17 cellular contexts compared by ENCODE assay signal in the genomic region with DNA sequence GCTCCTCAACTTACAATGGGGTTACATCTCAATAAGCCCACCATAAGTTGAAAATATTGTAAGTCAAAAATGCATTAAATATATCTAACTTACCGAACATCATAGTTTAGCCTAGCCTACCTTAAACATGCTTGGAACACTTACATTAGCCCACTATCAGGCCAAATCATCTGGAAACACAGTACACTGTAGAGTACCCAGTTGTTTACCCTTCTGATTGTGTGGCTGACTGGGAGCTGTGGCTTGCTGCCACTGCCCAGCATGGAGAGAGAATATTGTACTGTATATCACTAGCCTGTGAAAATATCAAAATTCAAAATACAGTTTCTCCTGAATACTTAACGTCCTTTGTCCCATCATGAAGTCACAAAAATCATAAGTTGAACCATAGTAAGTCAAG. TPM values are rescaled to one million over a fixed set of nuclear protein-coding genes. Genes with fewer than 3 reads are reported as not detected.
A peak's percentile ranks its signal among the peaks of the same experiment; 100 is the strongest.
DNase-seq lines count a peak whose midpoint lies in the region; ATAC-seq and TF ChIP-seq lines count a peak whose summit lies in the region.
"Had no signal": no experiment of that assay in that cellular context is flagged by ENCODE, and none has a peak within 500 bp of the region (broad histone marks: within the 10 kb centered on the region; RNA-seq: fewer than 3 reads in every experiment).

No MANE protein-coding gene starts in this region.

- no peak overlapping the region for H2AK5ac ChIP-seq in mesendoderm (ENCODE audit: low read length)

- no peak overlapping the region for H3K23ac ChIP-seq in mesendoderm (ENCODE audit: low read length)

- no peak overlapping the region for H2BK5ac ChIP-seq in mesendoderm (ENCODE audit: low read length)

- peak overlapping the region; percentile 14 for H2BK15ac ChIP-seq in mesendoderm (replicated peaks; ENCODE audit: low read depth)

- ATAC-seq in HG03280 (IDR thresholded peaks at IDR 0.05; ENCODE audit: unreplicated experiment), result no peak
- no peak for ATAC-seq in HG03175 (IDR thresholded peaks at IDR 0.05; ENCODE audit: unreplicated experiment)
- ATAC-seq: A549; CD8-positive, alpha-beta T cell had no signal

- DNase-seq in LNCaP clone FGC (ENCODE audit: low read depth) (peak; percentile 83), mesendoderm (no peak), iPS-NIHi7 (ENCODE audit: extremely low spot score) (no peak)
- DNase-seq: 8988T; ACHN; C1 segment of cervical spinal cord; Caco-2; CD4-positive, CD25-positive, alpha-beta regulatory T cell; CD8-positive, alpha-beta T cell; DMS153; DND-41; GOT3; HCEC 1CT had no signal

- H3K4ac ChIP-seq in mesendoderm (ENCODE audit: low read depth, low read length), result no peak overlapping the region

- H3K56ac ChIP-seq in mesendoderm (ENCODE audit: low read length), result no peak overlapping the region

- H3K4me3 ChIP-seq in LNCaP clone FGC (ENCODE audit: low read depth, low read length) (no peak overlapping the region), mesendoderm (ENCODE audit: low read length) (no peak overlapping the region)
- H3K4me3 ChIP-seq: A549 had no signal

- H2BK120ac ChIP-seq in mesendoderm (ENCODE audit: low read depth, low read length), result no peak overlapping the region

- H3K79me2 ChIP-seq in mesendoderm (ENCODE audit: control insufficient read depth, insufficient read depth, low read length), result no peaks in the 10 kb centered on the region

- H3K27me3 ChIP-seq in mesendoderm (ENCODE audit: insufficient read depth, low read length, poor library complexity), result no peaks in the 10 kb centered on the region

- no peak overlapping the region for H4K8ac ChIP-seq in mesendoderm (ENCODE audit: low read depth, low read length)

- no peaks in the 10 kb centered on the region for H3K79me1 ChIP-seq in mesendoderm (ENCODE audit: low read length)

- H3K4me2 ChIP-seq in mesendoderm (ENCODE audit: low read length), result no peak overlapping the region
- H3K4me2 ChIP-seq: A549 had no signal

- no CpG with 5 or more reads among the region's 2 CpGs for WGBS in mesendoderm (ENCODE audit: extremely low coverage, insufficient coverage, low lambda C conversion rate)

- no peaks in the 10 kb centered on the region for H3K36me3 ChIP-seq in mesendoderm (ENCODE audit: control insufficient read depth, insufficient read depth, low read length)

- H3K4me1 ChIP-seq in mesendoderm (ENCODE audit: control insufficient read depth, low read depth, low read length), result peaks cover 3% of the 10 kb centered on the region
- H3K4me1 ChIP-seq: A549 had no signal

- H3K9ac ChIP-seq in mesendoderm (ENCODE audit: low read length), result no peak overlapping the region

- TF ChIP-seq CTCF in C4-2B (conservative IDR thresholded peaks at IDR 0.05) (no peak), LNCaP clone FGC (IDR thresholded peaks at IDR 0.05; ENCODE audit: control insufficient read depth, extremely low read depth, insufficient read depth) (no peak)

- no peak overlapping the region for H4K5ac ChIP-seq in mesendoderm (ENCODE audit: low read length)

- H3K18ac ChIP-seq in mesendoderm (ENCODE audit: low read length), result no peak overlapping the region

- H3K27ac ChIP-seq in C4-2B (peak overlapping the region; percentile 17; the same call in 1 of the 2 replicates), mesendoderm (ENCODE audit: low read depth, low read length) (no peak overlapping the region)
- H3K27ac ChIP-seq: A549 had no signal

RNA-seq across cellular contexts. Expression of a gene that starts 40.4 kb away (rescaled TPM):
- 3.3 TPM for polyA plus RNA-seq in mesendoderm (2013, experiment 1 of 2)
- polyA plus RNA-seq in mesendoderm (2013, experiment 2 of 2), result 3.0 TPM

RNA-seq across cellular contexts. Expression of a gene that starts 43.3 kb away (rescaled TPM):
- 8.5 TPM for polyA plus RNA-seq in mesendoderm (2013, experiment 1 of 2)
- polyA plus RNA-seq in mesendoderm (2013, experiment 2 of 2), result 8.4 TPM
